In the genomic region with DNA sequence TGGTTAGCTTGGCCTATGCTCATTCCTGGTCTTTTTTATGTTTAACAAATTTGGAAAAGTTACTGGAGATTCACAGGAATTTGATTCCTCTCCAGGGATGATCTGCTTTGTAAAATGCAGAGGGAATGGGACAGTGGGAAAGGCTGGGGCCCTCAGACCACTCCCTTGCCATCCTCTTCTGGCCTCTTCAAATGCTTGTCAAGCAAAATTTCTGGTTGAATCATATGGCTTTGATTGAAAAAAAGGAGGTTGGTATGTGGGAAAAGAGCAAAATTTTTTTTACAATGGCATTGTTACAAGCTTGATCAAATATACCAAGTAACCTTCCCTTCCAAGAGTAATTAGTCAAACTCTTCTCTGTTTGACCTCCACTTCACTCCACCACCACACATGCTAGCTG, we compare ENCODE assay signal across 22 cellular contexts.
A peak's percentile ranks its signal among the peaks of the same experiment; 100 is the strongest.
DNase-seq lines count a peak whose midpoint lies in the region; ATAC-seq, FAIRE-seq and TF ChIP-seq lines count a peak whose summit lies in the region.
"Had no signal": no experiment of that assay in that cellular context is flagged by ENCODE, and none has a peak within 500 bp of the region (broad histone marks: within the 10 kb centered on the region; RNA-seq: fewer than 3 reads in every experiment).

No MANE protein-coding gene starts in this region.

- H3K9me3 ChIP-seq in CD8-positive, alpha-beta memory T cell (ENCODE audit: low read length): no peaks in the 10 kb centered on the region
- no peaks in the 10 kb centered on the region for H3K9me3 ChIP-seq in astrocyte (ENCODE audit: insufficient read depth, low read depth, low read length)
- H3K9me3 ChIP-seq: SK-N-SH had no signal

- no peak for ATAC-seq in natural killer cell treated with Interleukin-12 subunit alpha and Interleukin-12 subunit beta and Interleukin-15 and Interleukin-18, amount 100 ng/mL, for 72 hours
- ATAC-seq: HCT116 had no signal

- CTCF ChIA-PET in CD8-positive, alpha-beta memory T cell (lab: Charles Lee): interaction anchor here (1.0 to 2.7 kb wide), 2 partner anchors 9 to 154 kb away, joined by 3 to 11 read pairs; no protein-coding TSS in a partner anchor

- H3K4me3 Mint-ChIP-seq in CD8-positive, alpha-beta memory T cell: no peak overlapping the region
- H3K4me3 Mint-ChIP-seq in astrocyte (ENCODE audit: unreplicated experiment): no peak overlapping the region
- no peak overlapping the region for H3K4me3 Mint-ChIP-seq in natural killer cell treated with Interleukin-12 subunit alpha and Interleukin-12 subunit beta and Interleukin-15 and Interleukin-18, amount 100 ng/mL, for 72 hours

- H3K79me2 ChIP-seq in astrocyte (ENCODE audit: insufficient read depth, low read length): no peaks in the 10 kb centered on the region

- no peaks in the 10 kb centered on the region for H3K27me3 Mint-ChIP-seq in CD8-positive, alpha-beta memory T cell
- H3K27me3 Mint-ChIP-seq in astrocyte (ENCODE audit: low read depth, unreplicated experiment): peaks cover 2% of the 10 kb centered on the region
- no peaks in the 10 kb centered on the region for H3K27me3 Mint-ChIP-seq in natural killer cell treated with Interleukin-12 subunit alpha and Interleukin-12 subunit beta and Interleukin-15 and Interleukin-18, amount 100 ng/mL, for 72 hours

- no peak overlapping the region for H3K4me2 ChIP-seq in astrocyte (ENCODE audit: low read length)
- H3K4me2 ChIP-seq: SK-N-SH had no signal

- no peaks in the 10 kb centered on the region for H3K36me3 ChIP-seq in CD8-positive, alpha-beta memory T cell (ENCODE audit: insufficient read depth, low read length)
- no peaks in the 10 kb centered on the region for H3K36me3 ChIP-seq in astrocyte (ENCODE audit: insufficient read depth, low read length)

- H3K4me1 Mint-ChIP-seq in CD8-positive, alpha-beta memory T cell: peaks cover 19 to 34% (median 27%) of the 10 kb centered on the region in 3 donors
- peaks cover 5% of the 10 kb centered on the region for H3K4me1 Mint-ChIP-seq in astrocyte (ENCODE audit: low read depth, unreplicated experiment)
- H3K4me1 Mint-ChIP-seq in natural killer cell treated with Interleukin-12 subunit alpha and Interleukin-12 subunit beta and Interleukin-15 and Interleukin-18, amount 100 ng/mL, for 72 hours (ENCODE audit: low read depth in 2 of 2): peaks cover 39 to 49% of the 10 kb centered on the region in 2 donors

- no peak for FAIRE-seq in astrocyte (lab: Jason Lieb, UNC)

- DNase-seq in CD8-positive, alpha-beta memory T cell: no peak
- DNase-seq in EH (ENCODE audit: low read depth) (peak; percentile 52), astrocyte (ENCODE audit: low read depth) (peak; percentile 41), HK-2 (ENCODE audit: unreplicated experiment) (no peak), NCI-H2196 treated with DMSO at 0.1 percent for 48 hours (lab: John Stamatoyannopoulos, UW; ENCODE audit: unreplicated experiment) (no peak)
- DNase-seq in natural killer cell treated with Interleukin-12 subunit alpha and Interleukin-12 subunit beta and Interleukin-15 and Interleukin-18, amount 100 ng/mL, for 72 hours (ENCODE audit: low spot score): no peak
- DNase-seq in activated CD8-positive, alpha-beta memory T cell treated with anti-CD3 and anti-CD28 coated beads for 24 hours: no peak
- DNase-seq: ACHN, AML-193, GDM1, GOT3, NCI-H1105 treated with DMSO at 0.1 percent for 48 hours, NCI-H187, NCI-H2107, NCI-H2227 treated with DMSO at 0.1 percent for 48 hours, NCI-H510A treated with DMSO at 0.1 percent for 48 hours, NCI-H774, OCI-M1, SHP77, SK-N-SH had no signal

- no peaks in the 10 kb centered on the region for H4K20me1 ChIP-seq in astrocyte (ENCODE audit: insufficient read depth, low read length)

- no peak overlapping the region for H3K27ac ChIP-seq in CD8-positive, alpha-beta memory T cell (ENCODE audit: low read depth, low read length)
- no peak overlapping the region for H3K27ac ChIP-seq in astrocyte (ENCODE audit: low read depth, low read length)
- H3K27ac ChIP-seq: C4-2B had no signal

- H2AFZ ChIP-seq in astrocyte (ENCODE audit: low read depth, low read length): no peak overlapping the region

- H3K27ac Mint-ChIP-seq in CD8-positive, alpha-beta memory T cell: peak overlapping the region in 5 of 8 donors; percentile 5 to 82 (median 18)
- H3K27ac Mint-ChIP-seq in astrocyte (ENCODE audit: unreplicated experiment): peak overlapping the region; percentile 16
- peak overlapping the region; percentile 60 to 92 for H3K27ac Mint-ChIP-seq in natural killer cell treated with Interleukin-12 subunit alpha and Interleukin-12 subunit beta and Interleukin-15 and Interleukin-18, amount 100 ng/mL, for 72 hours

- TF ChIP-seq CTCF in astrocyte (IDR thresholded peaks at IDR 0.05; ENCODE audit: insufficient read depth, low read depth, low read length): no peak

- H3K4me1 ChIP-seq in CD8-positive, alpha-beta memory T cell (ENCODE audit: insufficient read depth, low read length): peaks cover 11% of the 10 kb centered on the region
- no peaks in the 10 kb centered on the region for H3K4me1 ChIP-seq in astrocyte (ENCODE audit: insufficient read depth, low read length)

- H3K4me3 ChIP-seq in CD8-positive, alpha-beta memory T cell (ENCODE audit: low read length): no peak overlapping the region
- H3K4me3 ChIP-seq in astrocyte (ENCODE audit: insufficient read depth, low read depth, low read length): no peak overlapping the region

- POLR2A ChIA-PET in CD8-positive, alpha-beta memory T cell (lab: Charles Lee): no interaction called here

- peaks cover 0 to 2% (median 0%) of the 10 kb centered on the region in 3 donors for H3K36me3 Mint-ChIP-seq in CD8-positive, alpha-beta memory T cell
- H3K36me3 Mint-ChIP-seq in astrocyte (ENCODE audit: low read depth, unreplicated experiment): no peaks in the 10 kb centered on the region
- no peaks in the 10 kb centered on the region for H3K36me3 Mint-ChIP-seq in natural killer cell treated with Interleukin-12 subunit alpha and Interleukin-12 subunit beta and Interleukin-15 and Interleukin-18, amount 100 ng/mL, for 72 hours

- H3K9ac ChIP-seq in astrocyte (ENCODE audit: low read length): no peak overlapping the region
- H3K9ac ChIP-seq: SK-N-SH had no signal

- no peaks in the 10 kb centered on the region for H3K9me3 Mint-ChIP-seq in CD8-positive, alpha-beta memory T cell
- H3K9me3 Mint-ChIP-seq in astrocyte (ENCODE audit: unreplicated experiment): peaks cover 4% of the 10 kb centered on the region
- no peaks in the 10 kb centered on the region for H3K9me3 Mint-ChIP-seq in natural killer cell treated with Interleukin-12 subunit alpha and Interleukin-12 subunit beta and Interleukin-15 and Interleukin-18, amount 100 ng/mL, for 72 hours

- H3K27me3 ChIP-seq in CD8-positive, alpha-beta memory T cell (ENCODE audit: insufficient read depth, low read length, poor library complexity, severe bottlenecking): no peaks in the 10 kb centered on the region
- no peaks in the 10 kb centered on the region for H3K27me3 ChIP-seq in astrocyte (ENCODE audit: insufficient read depth, low read length)

Comparison
In these comparisons a context has a peak if more than half of its experiments do, and no peak if none do; other contexts are left out.
1. DNase-seq: peak in EH (single experiment) and astrocyte (single experiment); none in CD8-positive, alpha-beta memory T cell (0 of 5), natural killer cell treated with Interleukin-12 subunit alpha and Interleukin-12 subunit beta and Interleukin-15 and Interleukin-18, amount 100 ng/mL, for 72 hours (single experiment), HK-2 (single experiment), NCI-H2196 treated with DMSO at 0.1 percent for 48 hours (single experiment) and activated CD8-positive, alpha-beta memory T cell treated with anti-CD3 and anti-CD28 coated beads for 24 hours (single experiment).
2. H3K27ac Mint-ChIP-seq: peak in every context shown above with its lines; median percentile 76 in natural killer cell treated with Interleukin-12 subunit alpha and Interleukin-12 subunit beta and Interleukin-15 and Interleukin-18, amount 100 ng/mL, for 72 hours; 18 in CD8-positive, alpha-beta memory T cell; 16 in astrocyte.